In genomic region chrX:63250253-63250868, GRCh38 we compare ENCODE assay signal across 9 cellular contexts.
DNase-seq lines count a peak whose midpoint lies in the region; ATAC-seq, FAIRE-seq and TF ChIP-seq lines count a peak whose summit lies in the region.
"Had no signal": no experiment of that assay in that cellular context is flagged by ENCODE, and none has a peak within 500 bp of the region (broad histone marks: within the 10 kb centered on the region; RNA-seq: fewer than 3 reads in every experiment).

No MANE protein-coding gene starts in this region.

- peak; percentile 59 for DNase-seq in G401 (ENCODE audit: low spot score)
- DNase-seq in HTR-8/SVneo (ENCODE audit: insufficient read length, low spot score) = peak; percentile 2
- DNase-seq in activated naive CD8-positive, alpha-beta T cell treated with anti-CD3 and anti-CD28 coated beads for 36 hours = peak; percentile 11
- DNase-seq in right atrium auricular region (ENCODE audit: low spot score) = no peak
- peak; percentile 49 for DNase-seq in small intestine
- no peak for DNase-seq in hippocampal formation (lab: John Stamatoyannopoulos, UW)
- no peak for DNase-seq in NCI-H1417 (lab: John Stamatoyannopoulos, UW)

- no peaks in the 10 kb centered on the region for H3K27me3 Mint-ChIP-seq in activated naive CD8-positive, alpha-beta T cell treated with anti-CD3 and anti-CD28 coated beads for 36 hours
- H3K27me3 Mint-ChIP-seq: dendritic cell treated with granulocyte-macrophage colony-stimulating factor and Interleukin-4, amounts not matched to agents 40 ng/mL and 50 ng/mL, for 4 days had no signal

- peak; percentile 100 for ATAC-seq in GM21576 (IDR thresholded peaks at IDR 0.05; ENCODE audit: unreplicated experiment)

- in situ Hi-C loops in G401 (cut with HindIII; ENCODE audit: low sequenced_read_pairs) = no loop called here

- WGBS in small intestine, 3 donors = 28 to 36% (median 30%) methylated on average over 3 of the region's 3 CpGs

- H3K36me3 ChIP-seq in right atrium auricular region = no peaks in the 10 kb centered on the region
- H3K36me3 ChIP-seq in small intestine (ENCODE audit: control insufficient read depth in 2 of 2, insufficient read depth in 2 of 2, low read length in 2 of 2) = no peaks in the 10 kb centered on the region

- H3K4me3 ChIP-seq in right atrium auricular region (no peak overlapping the region), small intestine (ENCODE audit: low read depth in 1 of 2, low read length in 2 of 2) (no peak overlapping the region)

- no peaks in the 10 kb centered on the region for H3K36me3 Mint-ChIP-seq in activated naive CD8-positive, alpha-beta T cell treated with anti-CD3 and anti-CD28 coated beads for 36 hours

- H3K4me3 Mint-ChIP-seq in activated naive CD8-positive, alpha-beta T cell treated with anti-CD3 and anti-CD28 coated beads for 36 hours = no peak overlapping the region
- H3K4me3 Mint-ChIP-seq: dendritic cell treated with granulocyte-macrophage colony-stimulating factor and Interleukin-4, amounts not matched to agents 40 ng/mL and 50 ng/mL, for 4 days had no signal

- no peaks in the 10 kb centered on the region for H3K4me1 Mint-ChIP-seq in activated naive CD8-positive, alpha-beta T cell treated with anti-CD3 and anti-CD28 coated beads for 36 hours

- H3K27ac ChIP-seq in right atrium auricular region (no peak overlapping the region), small intestine (ENCODE audit: low read depth in 1 of 2, low read length in 1 of 2) (no peak overlapping the region)

- no peak for FAIRE-seq in HTR-8/SVneo (lab: Jason Lieb, UNC)
- FAIRE-seq in small intestine (lab: Jason Lieb, UNC) = no peak

- H3K9me3 ChIP-seq in right atrium auricular region (no peaks in the 10 kb centered on the region), small intestine (ENCODE audit: control insufficient read depth, low read depth) (no peaks in the 10 kb centered on the region)

- H3K4me1 ChIP-seq in right atrium auricular region (no peaks in the 10 kb centered on the region), small intestine (ENCODE audit: control insufficient read depth in 2 of 2, insufficient read depth in 1 of 2, low read depth in 1 of 2, low read length in 1 of 2) (no peaks in the 10 kb centered on the region)

- peak; percentile 85 to 86 for TF ChIP-seq CTCF in right atrium auricular region (IDR thresholded peaks at IDR 0.05)

- H3K27ac Mint-ChIP-seq in activated naive CD8-positive, alpha-beta T cell treated with anti-CD3 and anti-CD28 coated beads for 36 hours = no peak overlapping the region
- H3K27ac Mint-ChIP-seq: dendritic cell treated with granulocyte-macrophage colony-stimulating factor and Interleukin-4, amounts not matched to agents 40 ng/mL and 50 ng/mL, for 4 days had no signal

- no peaks in the 10 kb centered on the region for H3K9me3 Mint-ChIP-seq in activated naive CD8-positive, alpha-beta T cell treated with anti-CD3 and anti-CD28 coated beads for 36 hours
- H3K9me3 Mint-ChIP-seq: dendritic cell treated with granulocyte-macrophage colony-stimulating factor and Interleukin-4, amounts not matched to agents 40 ng/mL and 50 ng/mL, for 4 days had no signal

- H3K27me3 ChIP-seq in right atrium auricular region (no peaks in the 10 kb centered on the region), small intestine (ENCODE audit: control insufficient read depth in 2 of 2, insufficient read depth in 2 of 2, low read length in 2 of 2) (no peaks in the 10 kb centered on the region)

Comparison
In these comparisons a context has a peak if more than half of its experiments do, and no peak if none do; other contexts are left out.
1. DNase-seq: peak in G401 (single experiment), HTR-8/SVneo (single experiment), activated naive CD8-positive, alpha-beta T cell treated with anti-CD3 and anti-CD28 coated beads for 36 hours (single experiment) and small intestine (single experiment); none in right atrium auricular region (single experiment), hippocampal formation (0 of 2) and NCI-H1417 (0 of 3).